ENCODE assay signal across 1 cellular context in genomic region chr1:90526954-90527353, GRCh38.
TF ChIP-seq lines count a peak whose summit lies in the region.

No MANE protein-coding gene starts in this region.

TF ChIP-seq in GM12878, 131 proteins besides CTCF, POLR2A, EP300 and RAD21 (continued from another document):
- TF ChIP-seq NFYA (IDR thresholded peaks at IDR 0.05; ENCODE audit: borderline replicate concordance, low read depth, low read length) = no peak
- no peak for TF ChIP-seq NBN (IDR thresholded peaks at IDR 0.05)
- no peak for TF ChIP-seq YY1 (IDR thresholded peaks at IDR 0.05; ENCODE audit: low read depth, low read length)
- TF ChIP-seq CEBPB (IDR thresholded peaks at IDR 0.05; ENCODE audit: borderline replicate concordance in 1 of 2, low read depth in 2 of 2, low read length in 2 of 2) = no peak
- TF ChIP-seq NFIC (IDR thresholded peaks at IDR 0.05; ENCODE audit: low read depth, low read length) = no peak
- TF ChIP-seq, protein P1, sequence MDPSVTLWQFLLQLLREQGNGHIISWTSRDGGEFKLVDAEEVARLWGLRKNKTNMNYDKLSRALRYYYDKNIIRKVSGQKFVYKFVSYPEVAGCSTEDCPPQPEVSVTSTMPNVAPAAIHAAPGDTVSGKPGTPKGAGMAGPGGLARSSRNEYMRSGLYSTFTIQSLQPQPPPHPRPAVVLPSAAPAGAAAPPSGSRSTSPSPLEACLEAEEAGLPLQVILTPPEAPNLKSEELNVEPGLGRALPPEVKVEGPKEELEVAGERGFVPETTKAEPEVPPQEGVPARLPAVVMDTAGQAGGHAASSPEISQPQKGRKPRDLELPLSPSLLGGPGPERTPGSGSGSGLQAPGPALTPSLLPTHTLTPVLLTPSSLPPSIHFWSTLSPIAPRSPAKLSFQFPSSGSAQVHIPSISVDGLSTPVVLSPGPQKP (IDR thresholded peaks at IDR 0.05; ENCODE audit: low read depth, low read length) = no peak
- TF ChIP-seq YBX1 (IDR thresholded peaks at IDR 0.05) = no peak
